Comparison of ENCODE assay signal across 11 cellular contexts in genomic region chr4:168879178-168879577, GRCh38.
DNase-seq lines count a peak whose midpoint lies in the region; ATAC-seq, FAIRE-seq and TF ChIP-seq lines count a peak whose summit lies in the region.
"Had no signal": no experiment of that assay in that cellular context is flagged by ENCODE, and none has a peak within 500 bp of the region (broad histone marks: within the 10 kb centered on the region; RNA-seq: fewer than 3 reads in every experiment).

No MANE protein-coding gene starts in this region.

- peak overlapping the region; percentile 81 for H3K9ac ChIP-seq in adipocyte (ENCODE audit: low read length)

- peak overlapping the region; percentile 77 for H3K27ac ChIP-seq in psoas muscle

- H3K27ac Mint-ChIP-seq in progenitor cell of endocrine pancreas, result no peak overlapping the region

- no peaks in the 10 kb centered on the region for H3K27me3 ChIP-seq in adipocyte (replicated peaks; ENCODE audit: control insufficient read depth, insufficient read depth, low read length)
- no peaks in the 10 kb centered on the region for H3K27me3 ChIP-seq in psoas muscle (ENCODE audit: insufficient read depth in 3 of 3, low read length in 2 of 3)

- FAIRE-seq in GM18507 (lab: Jason Lieb, UNC), result peak; percentile 55

- no peak for DNase-seq in GM18507 (ENCODE audit: extremely low spot score, insufficient read length, low read depth)
- DNase-seq in adipocyte (ENCODE audit: low read depth), result no peak
- DNase-seq in psoas muscle, result no peak
- no peak for DNase-seq in effector CD8-positive, alpha-beta T cell (lab: John Stamatoyannopoulos, UW)
- DNase-seq in progenitor cell of endocrine pancreas (ENCODE audit: low spot score, unreplicated experiment), result no peak
- DNase-seq in germinal center (ENCODE audit: low spot score), result no peak
- DNase-seq: cortex of kidney, DND-41, islet precursor cell had no signal

- no peaks in the 10 kb centered on the region for H3K9me3 Mint-ChIP-seq in progenitor cell of endocrine pancreas (ENCODE audit: low read depth)

- peaks cover 52% of the 10 kb centered on the region for H3K4me1 ChIP-seq in adipocyte (ENCODE audit: control insufficient read depth, insufficient read depth, low read length)
- H3K4me1 ChIP-seq in psoas muscle, result peaks cover 51% of the 10 kb centered on the region

- peaks cover 36% of the 10 kb centered on the region for H3K27me3 Mint-ChIP-seq in progenitor cell of endocrine pancreas

- no peak overlapping the region for H3K4me3 Mint-ChIP-seq in progenitor cell of endocrine pancreas (ENCODE audit: low read depth)

- H3K36me3 ChIP-seq in adipocyte (ENCODE audit: control insufficient read depth, insufficient read depth, low read length, severe bottlenecking) (peaks cover 16% of the 10 kb centered on the region), psoas muscle (ENCODE audit: insufficient read depth in 1 of 2, low read depth in 1 of 2) (peaks cover 0 to 10% of the 10 kb centered on the region in 2 donors)

- H3K4me3 ChIP-seq in adipocyte (ENCODE audit: low read length) (peak overlapping the region; percentile 68), psoas muscle (no peak overlapping the region)

- H3K9me3 ChIP-seq in adipocyte (ENCODE audit: control insufficient read depth, low read length) (no peaks in the 10 kb centered on the region), psoas muscle (no peaks in the 10 kb centered on the region)

- H3K4me1 Mint-ChIP-seq in progenitor cell of endocrine pancreas (ENCODE audit: low read depth), result peaks cover 19% of the 10 kb centered on the region

- peaks cover 25% of the 10 kb centered on the region for H3K36me3 Mint-ChIP-seq in progenitor cell of endocrine pancreas (ENCODE audit: insufficient read depth)

- intact Hi-C loops in psoas muscle (cut with DNase I), result no loop called here

- no peak for TF ChIP-seq CTCF in psoas muscle (IDR thresholded peaks at IDR 0.05)
- TF ChIP-seq CTCF in progenitor cell of endocrine pancreas (IDR thresholded peaks at IDR 0.05; ENCODE audit: unreplicated experiment), result no peak

- ATAC-seq in HG02884 (IDR thresholded peaks at IDR 0.05; ENCODE audit: unreplicated experiment) (peak; percentile 39), psoas muscle (no peak), GM21447 (IDR thresholded peaks at IDR 0.05; ENCODE audit: unreplicated experiment) (no peak)
